ENCODE assay signal across 26 cellular contexts in genomic region chr17:61770043-61770442, GRCh38.
DNase-seq lines count a peak whose midpoint lies in the region; ATAC-seq, FAIRE-seq and TF ChIP-seq lines count a peak whose summit lies in the region.
"Had no signal": no experiment of that assay in that cellular context is flagged by ENCODE, and none has a peak within 500 bp of the region (broad histone marks: within the 10 kb centered on the region; RNA-seq: fewer than 3 reads in every experiment).

No MANE protein-coding gene starts in this region.

- no peak overlapping the region for H2BK5ac ChIP-seq in trophoblast cell (ENCODE audit: low read depth, low read length, poor library complexity)

- DNase-seq in HFFc6 (peak; percentile 36), NCI-H82 treated with DMSO at 0.1 percent for 48 hours (lab: John Stamatoyannopoulos, UW; ENCODE audit: unreplicated experiment) (peak; percentile 26), epithelial cell of esophagus (ENCODE audit: low read depth) (peak; percentile 30), trophoblast cell (peak; percentile 0 to 41), GM12891 (ENCODE audit: insufficient read length, low spot score) (no peak), CD1c-positive myeloid dendritic cell (ENCODE audit: extremely low spot score) (no peak), GM03348 (ENCODE audit: low spot score) (no peak)
- DNase-seq: activated CD4-positive, alpha-beta memory T cell treated with anti-CD3 and anti-CD28 coated beads for 36 hours; activated CD8-positive, alpha-beta memory T cell treated with anti-CD3 and anti-CD28 coated beads, Interleukin-2, amount 50 U/mL, for 48 hours; caudate nucleus; foreskin keratinocyte; natural killer cell; NCI-H1092; NCI-H2029; pancreas; right cardiac atrium; stimulated activated CD4-positive, alpha-beta T cell treated with anti-CD3 and anti-CD28 coated beads, Interleukin-4, amount 100 ng/mL, for 24 hours; stimulated activated naive CD4-positive, alpha-beta T cell treated with Interleukin-2 at 50 U/mL for 16 hours; T1000 had no signal

- TF ChIP-seq CTCF in HFFc6 (IDR thresholded peaks at IDR 0.05): no peak
- no peak for TF ChIP-seq CTCF in epithelial cell of esophagus (IDR thresholded peaks at IDR 0.05; ENCODE audit: insufficient read depth, low read depth, low read length, missing control alignments)

- peaks cover 0 to 5% of the 10 kb centered on the region in 2 experiments for H3K36me3 ChIP-seq in trophoblast cell (ENCODE audit: control insufficient read depth in 1 of 2, insufficient read depth in 2 of 2, low read length in 2 of 2)
- H3K36me3 ChIP-seq: ascending aorta, pancreas, thoracic aorta had no signal

- TF ChIP-seq POLR2A in GM12891 (IDR thresholded peaks at IDR 0.05; ENCODE audit: low read depth, low read length): no peak

- no peak overlapping the region for H3K4me3 ChIP-seq in epithelial cell of esophagus (ENCODE audit: low read length)
- no peak overlapping the region for H3K4me3 ChIP-seq in trophoblast cell (ENCODE audit: low read depth, low read length)
- H3K4me3 ChIP-seq: ascending aorta, pancreas, thoracic aorta had no signal

- H3K4me2 ChIP-seq in trophoblast cell (ENCODE audit: low read length): no peak overlapping the region

- no peak overlapping the region for H3K9ac ChIP-seq in trophoblast cell (ENCODE audit: low read length)

- no peaks in the 10 kb centered on the region for H3K4me1 ChIP-seq in trophoblast cell (ENCODE audit: control insufficient read depth in 1 of 2, insufficient read depth in 2 of 2, low read length in 2 of 2)
- H3K4me1 ChIP-seq: ascending aorta, pancreas had no signal

- no peaks in the 10 kb centered on the region for H3K79me1 ChIP-seq in trophoblast cell (ENCODE audit: low read length)

- no peak overlapping the region for H2BK12ac ChIP-seq in trophoblast cell (ENCODE audit: low read length)

- H3K27me3 Mint-ChIP-seq in HFFc6 (ENCODE audit: insufficient read depth): no peaks in the 10 kb centered on the region; the same call in 1 of the 2 replicates
- H3K27me3 Mint-ChIP-seq: activated CD4-positive, alpha-beta memory T cell treated with anti-CD3 and anti-CD28 coated beads for 36 hours; activated naive CD8-positive, alpha-beta T cell had no signal

- H3K4me3 Mint-ChIP-seq in HFFc6: peak overlapping the region; percentile 5; the same call in 1 of the 2 replicates
- H3K4me3 Mint-ChIP-seq: activated CD4-positive, alpha-beta memory T cell treated with anti-CD3 and anti-CD28 coated beads for 36 hours; activated naive CD8-positive, alpha-beta T cell; CD14-positive monocyte; natural killer cell had no signal

- H3K18ac ChIP-seq in trophoblast cell (ENCODE audit: low read length): no peak overlapping the region

- no peak overlapping the region for H4K12ac ChIP-seq in trophoblast cell (ENCODE audit: low read depth, low read length)

- ATAC-seq in SK-N-SH treated with all-trans-retinoic acid at 6 μM for 48 hours: no peak
- ATAC-seq: foreskin keratinocyte, natural killer cell, pancreas, right cardiac atrium, Right ventricle myocardium inferior had no signal

- no peaks in the 10 kb centered on the region for H3K9me3 ChIP-seq in trophoblast cell (ENCODE audit: insufficient read depth, low read depth, low read length)
- H3K9me3 ChIP-seq: ascending aorta, pancreas had no signal

- H3K27me3 ChIP-seq in trophoblast cell (ENCODE audit: insufficient read depth, low read length): no peaks in the 10 kb centered on the region
- H3K27me3 ChIP-seq: ascending aorta, foreskin keratinocyte, pancreas had no signal

- peak overlapping the region; percentile 70 for H3K27ac Mint-ChIP-seq in HFFc6
- H3K27ac Mint-ChIP-seq: activated CD4-positive, alpha-beta memory T cell treated with anti-CD3 and anti-CD28 coated beads for 36 hours; activated naive CD8-positive, alpha-beta T cell; activated T-helper 2 cell treated with anti-CD3 and anti-CD28 coated beads, Interferon-gamma antibody, Interleukin-2, Interleukin-4, amounts not matched to agents 10 μg/mL and 5 μg/mL and 100 μg/mL, durations not matched to agents 14 hours and 24 hours and 36 hours; CD14-positive monocyte; natural killer cell had no signal

- no peak overlapping the region for H2AFZ ChIP-seq in trophoblast cell (ENCODE audit: insufficient read depth, low read length, poor library complexity)

- no peaks in the 10 kb centered on the region for H3K79me2 ChIP-seq in trophoblast cell (ENCODE audit: control insufficient read depth, insufficient read depth, low read length, poor library complexity)

- no peak overlapping the region for H4K91ac ChIP-seq in trophoblast cell (ENCODE audit: low read depth, low read length)

- no peak overlapping the region for H3K4ac ChIP-seq in trophoblast cell (ENCODE audit: low read depth, low read length)

- no peak overlapping the region for H3K27ac ChIP-seq in trophoblast cell (ENCODE audit: low read depth, low read length)
- H3K27ac ChIP-seq: ascending aorta, foreskin keratinocyte, pancreas, thoracic aorta had no signal

- H2BK120ac ChIP-seq in trophoblast cell (ENCODE audit: insufficient read depth, low read length, poor library complexity): no peak overlapping the region

- H3K14ac ChIP-seq in trophoblast cell (ENCODE audit: low read length): no peak overlapping the region

- H4K8ac ChIP-seq in trophoblast cell (ENCODE audit: low read depth, low read length): no peak overlapping the region

- peaks cover 17% of the 10 kb centered on the region for H3K9me3 Mint-ChIP-seq in HFFc6

- no peak overlapping the region for H3K23ac ChIP-seq in trophoblast cell (ENCODE audit: low read length)

- FAIRE-seq in GM12891 (lab: Jason Lieb, UNC): no peak
- FAIRE-seq: pancreas had no signal

- H2AK5ac ChIP-seq in trophoblast cell (ENCODE audit: low read length): no peak overlapping the region

- H3K4me1 Mint-ChIP-seq in HFFc6 (ENCODE audit: low read depth): peaks cover 74% of the 10 kb centered on the region
- H3K4me1 Mint-ChIP-seq: CD14-positive monocyte, natural killer cell had no signal

- H3K36me3 Mint-ChIP-seq in HFFc6 (ENCODE audit: low read depth): peaks cover 58% of the 10 kb centered on the region

TF ChIP-seq in GM12891, 5 proteins besides CTCF, POLR2A, EP300 and RAD21:
- no peak for TF ChIP-seq POU2F2 (IDR thresholded peaks at IDR 0.05; ENCODE audit: low read depth, low read length)
- no peak for TF ChIP-seq POLR2AphosphoS5 (IDR thresholded peaks at IDR 0.05; ENCODE audit: low read depth, low read length)
- TF ChIP-seq PAX5 (IDR thresholded peaks at IDR 0.05; ENCODE audit: insufficient read depth, low read length, severe bottlenecking): no peak
- no peak for TF ChIP-seq SPI1 (IDR thresholded peaks at IDR 0.05; ENCODE audit: low read depth, low read length)

TF ChIP-seq in SK-N-SH treated with all-trans-retinoic acid at 6 μM for 48 hours, 23 proteins besides CTCF, POLR2A, EP300 and RAD21:
- TF ChIP-seq PPARA (CRISPR knock-in tag; IDR thresholded peaks at IDR 0.05; ENCODE audit: borderline replicate concordance) (no peak), ZNF8 (CRISPR knock-in tag; IDR thresholded peaks at IDR 0.05) (no peak), TSHZ2 (CRISPR knock-in tag; IDR thresholded peaks at IDR 0.05) (no peak), ZFP30 (CRISPR knock-in tag; IDR thresholded peaks at IDR 0.05) (no peak), ZNF565 (CRISPR knock-in tag; conservative IDR thresholded peaks at IDR 0.05; ENCODE audit: low read depth) (no peak), ZC3H10 (CRISPR knock-in tag; IDR thresholded peaks at IDR 0.05) (no peak), RARB (CRISPR knock-in tag; IDR thresholded peaks at IDR 0.05) (no peak), GLIS3 (CRISPR knock-in tag; IDR thresholded peaks at IDR 0.05) (no peak), TCF4 (CRISPR knock-in tag; IDR thresholded peaks at IDR 0.05; ENCODE audit: borderline replicate concordance) (no peak), ZNF70 (CRISPR knock-in tag; IDR thresholded peaks at IDR 0.05) (no peak), PATZ1 (CRISPR knock-in tag; IDR thresholded peaks at IDR 0.05; ENCODE audit: borderline replicate concordance) (no peak), ESRRG (CRISPR knock-in tag; IDR thresholded peaks at IDR 0.05) (no peak)
TF ChIP-seq in SK-N-SH treated with all-trans-retinoic acid at 6 μM for 48 hours: peak in this region for 0.

Comparison
In these comparisons a context has a peak if more than half of its experiments do, and no peak if none do; other contexts are left out.
1. DNase-seq: peak in HFFc6 (single experiment), NCI-H82 treated with DMSO at 0.1 percent for 48 hours (single experiment), epithelial cell of esophagus (single experiment) and trophoblast cell (2 of 2); none in GM12891 (single experiment), CD1c-positive myeloid dendritic cell (single experiment) and GM03348 (single experiment).